ENCODE assay signal across 28 cellular contexts in the genomic region with DNA sequence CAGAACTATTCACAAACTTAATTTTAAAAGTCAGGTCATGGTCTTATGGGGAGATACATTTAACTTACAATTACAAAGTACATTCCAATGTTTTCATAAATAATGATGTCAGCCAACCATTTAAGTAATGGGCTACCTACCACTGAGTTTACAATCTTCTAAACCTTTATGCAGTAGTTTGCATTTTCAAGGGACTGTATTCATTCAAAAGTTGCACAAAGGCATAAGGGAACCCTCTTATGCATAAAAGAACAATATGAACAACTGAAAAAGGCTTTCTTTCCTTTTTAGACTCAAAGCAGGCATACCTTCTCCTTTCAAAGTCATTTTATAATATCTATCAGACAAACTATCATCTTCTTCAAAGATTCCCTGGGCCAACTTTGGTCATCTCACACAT.
"Had no signal": no experiment of that assay in that cellular context is flagged by ENCODE, and none has a peak within 500 bp of the region (broad histone marks: within the 10 kb centered on the region; RNA-seq: fewer than 3 reads in every experiment).

No MANE protein-coding gene starts in this region.

- DNase-seq: natural killer cell; occipital lobe; ovary; posterior cingulate gyrus; psoas muscle; right cardiac atrium; right lobe of liver; sigmoid colon; small intestine; spleen; stimulated activated CD4-positive, alpha-beta T cell treated with anti-CD3 and anti-CD28 coated beads, Interleukin-12 subunit alpha, Interleukin-12 subunit beta, amount 100 ng/mL, for 4 hours; stimulated activated CD4-positive, alpha-beta T cell treated with anti-CD3 and anti-CD28 coated beads, Interleukin-1b, Interleukin-23, amount 100 ng/mL, for 48 hours; stimulated activated CD4-positive, alpha-beta T cell treated with anti-CD3 and anti-CD28 coated beads, Interleukin-4, amount 100 ng/mL, for 1 hour; stimulated activated CD4-positive, alpha-beta T cell treated with anti-CD3 and anti-CD28 coated beads, Interleukin-4, amount 100 ng/mL, for 4 hours; stimulated activated CD8-positive, alpha-beta memory T cell treated with anti-CD3 and anti-CD28 coated beads, Interleukin-4, amount 100 ng/mL, for 48 hours; stimulated activated naive CD4-positive, alpha-beta T cell; stimulated activated naive CD8-positive, alpha-beta T cell treated with anti-CD3 and anti-CD28 coated beads, Interleukin-15, amount 100 ng/mL, for 72 hours; stimulated activated naive CD8-positive, alpha-beta T cell treated with anti-CD3 and anti-CD28 coated beads, Interleukin-15, Interleukin-2, amounts not matched to agents 100 U/mL and 50 U/mL, for 24 hours; substantia nigra; testis; tibial artery; transverse colon; upper lobe of right lung; uterus had no signal

- H3K27ac ChIP-seq: neural progenitor cell, ovary, parathyroid adenoma, psoas muscle, right lobe of liver, sigmoid colon, spleen, suprapubic skin, testis, tibial artery, transverse colon, upper lobe of right lung, uterus had no signal

- H3K9ac ChIP-seq: neural progenitor cell, parathyroid adenoma had no signal

- H2AFZ ChIP-seq: neural progenitor cell, parathyroid adenoma had no signal

- H3K4me1 ChIP-seq: neural progenitor cell, parathyroid adenoma, psoas muscle, right lobe of liver, sigmoid colon, spleen, suprapubic skin, testis, tibial artery, transverse colon, upper lobe of right lung, uterus had no signal

- H3K4me2 ChIP-seq: neural progenitor cell had no signal

- H3K4me3 ChIP-seq: neural progenitor cell, ovary, psoas muscle, right lobe of liver, sigmoid colon, spleen, suprapubic skin, testis, tibial artery, transverse colon, upper lobe of right lung, uterus had no signal

- H3K27me3 ChIP-seq: neural progenitor cell, ovary, right lobe of liver, sigmoid colon, spleen, suprapubic skin, testis, tibial artery, transverse colon, upper lobe of right lung, uterus had no signal

- H3K9me3 ChIP-seq: ovary, right lobe of liver, testis, uterus had no signal

- ATAC-seq: natural killer cell; psoas muscle; right cardiac atrium; stimulated activated memory B cell treated with anti-CD40 and anti-IgM and Interleukin-4, amounts not matched to agents 10 μg/mL and 1 μg/mL and 100 μg/mL, for 72 hours; stimulated activated naive CD8-positive, alpha-beta T cell treated with anti-CD3 and anti-CD28 coated beads, Interleukin-15, amount 100 ng/mL, for 72 hours; stimulated activated naive CD8-positive, alpha-beta T cell treated with anti-CD3 and anti-CD28 coated beads, Interleukin-15, Interleukin-2, amounts not matched to agents 100 U/mL and 50 U/mL, for 24 hours; upper lobe of right lung had no signal

- H3K36me3 ChIP-seq: neural progenitor cell, ovary, right lobe of liver, sigmoid colon, suprapubic skin, tibial artery, transverse colon, upper lobe of right lung, uterus had no signal

- FAIRE-seq: small intestine had no signal
